25 cellular contexts compared by ENCODE assay signal in the genomic region with DNA sequence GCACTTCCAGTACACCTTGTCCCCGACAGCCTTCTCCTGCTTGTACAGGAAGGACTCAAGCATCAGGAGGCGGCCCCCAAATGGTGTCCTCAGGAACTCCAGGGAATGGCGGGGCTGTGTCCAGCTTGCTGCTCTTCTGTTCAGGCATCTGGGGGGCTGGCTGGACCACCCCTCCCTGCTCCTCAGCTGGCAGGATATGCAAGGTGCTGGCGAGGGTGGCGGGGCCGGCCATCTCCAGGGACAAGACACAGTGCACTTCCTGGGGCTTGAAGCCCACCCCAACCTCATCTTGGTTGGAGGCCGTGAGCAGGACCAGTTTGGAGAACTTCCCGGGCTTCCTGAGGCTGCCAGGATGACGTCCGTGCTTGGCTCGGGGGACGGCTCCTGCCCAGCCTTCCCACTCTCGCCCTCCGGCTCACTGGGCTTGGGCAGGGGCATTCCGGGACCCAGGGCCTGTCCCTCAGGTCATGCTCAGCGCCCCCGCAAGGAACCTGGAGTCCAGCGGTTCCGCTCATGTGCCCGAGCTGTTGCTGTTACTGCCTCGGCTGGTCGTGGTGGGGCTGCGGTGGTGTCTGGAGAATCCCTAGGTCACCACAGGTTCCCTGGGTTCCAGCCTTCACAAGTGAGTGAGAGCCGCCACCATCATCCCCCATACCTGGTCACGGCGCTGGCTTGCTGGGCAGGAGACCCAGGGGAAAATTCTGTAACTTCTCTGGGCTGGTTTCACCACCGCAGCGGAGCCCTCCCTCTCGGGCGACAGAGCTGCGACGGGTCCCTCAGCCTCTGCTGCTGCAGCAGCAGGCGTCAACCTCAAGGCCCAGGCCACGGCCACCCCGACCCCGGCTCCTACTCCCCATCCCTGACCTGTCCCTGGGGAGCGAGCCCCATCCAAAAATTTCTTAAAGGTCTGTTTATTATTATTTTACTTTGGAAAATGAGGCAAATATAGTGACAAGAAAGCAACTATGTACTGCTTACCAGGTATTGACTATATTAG.
"Had no signal": no experiment of that assay in that cellular context is flagged by ENCODE, and none has a peak within 500 bp of the region (broad histone marks: within the 10 kb centered on the region; RNA-seq: fewer than 3 reads in every experiment).

No MANE protein-coding gene starts in this region.

- H3K4me1 ChIP-seq: adrenal gland, SJCRH30 had no signal

- H3K27ac ChIP-seq: adrenal gland, SJCRH30, VCaP had no signal

- H3K27me3 ChIP-seq: adrenal gland, SJCRH30 had no signal

- ATAC-seq: activated CD4-positive, alpha-beta T cell treated with anti-CD3 and anti-CD28 coated beads for 36 hours; activated T-helper 17 cell treated with anti-CD3 and anti-CD28 coated beads, Interleukin-2, amount 50 U/mL, for 72 hours; Panc1 had no signal

- H3K36me3 ChIP-seq: adrenal gland, SJCRH30 had no signal

- H3K4me3 ChIP-seq: adrenal gland, SJCRH30 had no signal

- H3K9me3 ChIP-seq: adrenal gland, SJCRH30, SK-N-SH had no signal

- DNase-seq: activated CD4-positive, alpha-beta memory T cell treated with anti-CD3 and anti-CD28 coated beads, Interleukin-2, amount 10 ng/mL, durations not matched to agents 7 days and 5 days; activated CD4-positive, alpha-beta T cell treated with anti-CD3 and anti-CD28 coated beads for 36 hours; activated CD4-positive, alpha-beta T cell treated with anti-CD3 and anti-CD28 coated beads, Interleukin-2, amount 50 U/mL, for 1 hour; activated CD4-positive, CD25-positive, alpha-beta regulatory T cell; activated naive CD4-positive, alpha-beta T cell treated with anti-CD3 and anti-CD28 coated beads, Interleukin-2, amount 50 U/mL, for 16 hours; activated naive CD8-positive, alpha-beta T cell treated with anti-CD3 and anti-CD28 coated beads, Interleukin-2, amount 10 ng/mL, durations not matched to agents 7 days and 5 days; activated T-cell treated with anti-CD3 and anti-CD28 coated beads for 4 hours; activated T-cell treated with anti-CD3 and anti-CD28 coated beads, Interleukin-2, amount 50 U/mL, for 48 hours; adrenal gland; anterior cingulate cortex; cerebellar nuclear complex; Kasumi-1; NCI-H1105 treated with DMSO at 0.1 percent for 48 hours; NCI-H1436 treated with DMSO at 0.1 percent for 48 hours; NCI-H187; NCI-H2081; NCI-H526 treated with DMSO at 0.1 percent for 48 hours; NCI-H82; Right ventricle myocardium superior; RPMI8226; SJCRH30 had no signal

- H3K9ac ChIP-seq: SK-N-SH had no signal
